20 cellular contexts compared by ENCODE assay signal in the genomic region with DNA sequence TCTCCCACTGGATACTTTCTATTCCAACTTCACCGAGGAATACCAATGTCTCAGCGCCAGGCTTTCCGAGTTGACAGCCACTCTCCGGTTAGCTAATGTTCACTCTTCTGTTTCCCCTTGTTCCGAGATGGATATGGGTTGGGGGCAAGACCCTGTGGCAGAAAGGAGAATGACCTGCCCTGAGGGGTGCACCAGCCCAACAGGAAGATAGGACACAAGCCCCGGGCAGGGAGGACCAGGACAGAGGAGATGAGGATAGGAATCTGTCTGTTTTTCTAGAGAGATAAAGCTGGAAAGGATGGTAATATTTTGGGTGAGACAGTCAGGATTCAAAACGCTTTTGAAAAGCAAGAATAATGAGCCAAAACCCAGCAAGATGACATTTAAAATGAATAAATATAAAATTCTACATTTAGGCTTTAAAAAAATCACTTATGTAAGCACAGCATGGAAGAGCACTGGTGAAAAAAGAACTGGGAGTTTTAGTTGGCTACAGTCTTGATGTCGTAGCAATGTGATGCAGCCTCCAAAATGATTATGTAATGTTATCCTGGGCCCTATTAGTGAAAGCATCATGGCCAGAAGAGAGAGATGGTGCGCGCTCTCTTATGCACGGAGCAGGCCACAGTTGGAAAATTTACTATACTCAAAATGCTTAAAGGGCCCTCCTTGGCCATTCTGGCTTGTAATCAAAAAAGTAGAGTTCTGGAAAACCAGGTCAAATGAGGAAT. TPM values are rescaled to one million over a fixed set of nuclear protein-coding genes. Genes with fewer than 3 reads are reported as not detected.
DNase-seq lines count a peak whose midpoint lies in the region; ATAC-seq, FAIRE-seq and TF ChIP-seq lines count a peak whose summit lies in the region.
"Had no signal": no experiment of that assay in that cellular context is flagged by ENCODE, and none has a peak within 500 bp of the region (broad histone marks: within the 10 kb centered on the region; RNA-seq: fewer than 3 reads in every experiment).

No MANE protein-coding gene starts in this region.

- H3K9me3 Mint-ChIP-seq in CD4-positive, CD25-positive, alpha-beta regulatory T cell: no peaks in the 10 kb centered on the region
- no peaks in the 10 kb centered on the region for H3K9me3 Mint-ChIP-seq in stimulated activated effector memory CD8-positive, alpha-beta T cell treated with anti-CD3 and anti-CD28 coated beads, Interleukin-12 subunit alpha, Interleukin-12 subunit beta, amount 100 ng/mL, for 72 hours
- H3K9me3 Mint-ChIP-seq: activated CD8-positive, alpha-beta T cell treated with anti-CD3 and anti-CD28 coated beads for 36 hours; activated naive CD4-positive, alpha-beta T cell treated with anti-CD3 and anti-CD28 coated beads for 36 hours; stimulated activated naive B cell treated with anti-CD40 and anti-IgM and Interleukin-4, amounts not matched to agents 10 μg/mL and 1 μg/mL and 100 μg/mL, for 72 hours had no signal

- ATAC-seq in CD4-positive, CD25-positive, alpha-beta regulatory T cell (ENCODE audit: low read depth in 2 of 2): no peak
- ATAC-seq in right cardiac atrium: peak; percentile 17 to 45
- ATAC-seq in stimulated activated effector memory CD8-positive, alpha-beta T cell treated with anti-CD3 and anti-CD28 coated beads, Interleukin-12 subunit alpha, Interleukin-12 subunit beta, amount 100 ng/mL, for 72 hours: no peak
- ATAC-seq in HG03139 (IDR thresholded peaks at IDR 0.05; ENCODE audit: unreplicated experiment): no peak

- peaks cover 11% of the 10 kb centered on the region for H3K4me1 ChIP-seq in CD4-positive, CD25-positive, alpha-beta regulatory T cell (ENCODE audit: control insufficient read depth, insufficient read depth, low read length, poor library complexity, severe bottlenecking)
- no peaks in the 10 kb centered on the region for H3K4me1 ChIP-seq in right cardiac atrium (ENCODE audit: control insufficient read depth, insufficient read depth, low read length)

- TF ChIP-seq POLR2A in GM12892 (IDR thresholded peaks at IDR 0.05; ENCODE audit: low read depth, low read length): no peak

- peaks cover 37% of the 10 kb centered on the region for H3K36me3 Mint-ChIP-seq in CD4-positive, CD25-positive, alpha-beta regulatory T cell
- peaks cover 38% of the 10 kb centered on the region for H3K36me3 Mint-ChIP-seq in stimulated activated effector memory CD8-positive, alpha-beta T cell treated with anti-CD3 and anti-CD28 coated beads, Interleukin-12 subunit alpha, Interleukin-12 subunit beta, amount 100 ng/mL, for 72 hours

- 69% methylated on average over 11 of the region's 11 CpGs for WGBS in right cardiac atrium

- H3K27ac Mint-ChIP-seq in CD4-positive, CD25-positive, alpha-beta regulatory T cell: peak overlapping the region in 2 of 3 donors; percentile 52 to 59
- peak overlapping the region; percentile 3 for H3K27ac Mint-ChIP-seq in stimulated activated effector memory CD8-positive, alpha-beta T cell treated with anti-CD3 and anti-CD28 coated beads, Interleukin-12 subunit alpha, Interleukin-12 subunit beta, amount 100 ng/mL, for 72 hours
- H3K27ac Mint-ChIP-seq: activated naive CD4-positive, alpha-beta T cell treated with anti-CD3 and anti-CD28 coated beads for 36 hours; stimulated activated naive B cell treated with anti-CD40 and anti-IgM and Interleukin-4, amounts not matched to agents 10 μg/mL and 1 μg/mL and 100 μg/mL, for 72 hours had no signal

- H3K27ac ChIP-seq in CD4-positive, CD25-positive, alpha-beta regulatory T cell (ENCODE audit: insufficient read depth, low read length, poor library complexity, severe bottlenecking): no peak overlapping the region
- peak overlapping the region; percentile 50 for H3K27ac ChIP-seq in right cardiac atrium (ENCODE audit: low read length)
- H3K27ac ChIP-seq: A549, epithelial cell of prostate, upper lobe of left lung had no signal

- no peak for FAIRE-seq in GM12892 (lab: Jason Lieb, UNC)

- DNase-seq in CD4-positive, CD25-positive, alpha-beta regulatory T cell: no peak
- DNase-seq in cerebellum (ENCODE audit: low spot score): peak; percentile 84
- no peak for DNase-seq in right cardiac atrium
- no peak for DNase-seq in stimulated activated effector memory CD8-positive, alpha-beta T cell treated with anti-CD3 and anti-CD28 coated beads, Interleukin-12 subunit alpha, Interleukin-12 subunit beta, amount 100 ng/mL, for 72 hours (ENCODE audit: low spot score in 2 of 2)
- DNase-seq in GM12892 (ENCODE audit: insufficient read length): no peak
- DNase-seq in hepatic stellate cell (ENCODE audit: low spot score): no peak
- DNase-seq in COLO668 (lab: John Stamatoyannopoulos, UW; ENCODE audit: unreplicated experiment): no peak
- DNase-seq: NCI-H1417 treated with DMSO at 0.1 percent for 48 hours had no signal

- peaks cover 9% of the 10 kb centered on the region for H3K27me3 ChIP-seq in CD4-positive, CD25-positive, alpha-beta regulatory T cell (ENCODE audit: control insufficient read depth, insufficient read depth, low read length)
- no peaks in the 10 kb centered on the region for H3K27me3 ChIP-seq in right cardiac atrium (ENCODE audit: control insufficient read depth, insufficient read depth)

- no peak overlapping the region for H3K4me3 ChIP-seq in CD4-positive, CD25-positive, alpha-beta regulatory T cell (ENCODE audit: low read depth, low read length)
- no peak overlapping the region for H3K4me3 ChIP-seq in right cardiac atrium (ENCODE audit: low read length)
- H3K4me3 ChIP-seq: A549, upper lobe of left lung had no signal

- no peaks in the 10 kb centered on the region for H3K9me3 ChIP-seq in CD4-positive, CD25-positive, alpha-beta regulatory T cell (ENCODE audit: control insufficient read depth in 2 of 2, low read length in 2 of 2)
- no peaks in the 10 kb centered on the region for H3K9me3 ChIP-seq in right cardiac atrium (ENCODE audit: control insufficient read depth, low read length)
- H3K9me3 ChIP-seq: A549, upper lobe of left lung had no signal

- H3K36me3 ChIP-seq in CD4-positive, CD25-positive, alpha-beta regulatory T cell (ENCODE audit: control insufficient read depth, insufficient read depth, low read length): peaks cover 32% of the 10 kb centered on the region

- H3K27me3 Mint-ChIP-seq in CD4-positive, CD25-positive, alpha-beta regulatory T cell: peaks cover 21% of the 10 kb centered on the region

- H3K4me3 Mint-ChIP-seq in CD4-positive, CD25-positive, alpha-beta regulatory T cell: no peak overlapping the region
- no peak overlapping the region for H3K4me3 Mint-ChIP-seq in stimulated activated effector memory CD8-positive, alpha-beta T cell treated with anti-CD3 and anti-CD28 coated beads, Interleukin-12 subunit alpha, Interleukin-12 subunit beta, amount 100 ng/mL, for 72 hours
- H3K4me3 Mint-ChIP-seq: activated CD8-positive, alpha-beta T cell treated with anti-CD3 and anti-CD28 coated beads for 36 hours; activated naive CD4-positive, alpha-beta T cell treated with anti-CD3 and anti-CD28 coated beads for 36 hours; stimulated activated naive B cell treated with anti-CD40 and anti-IgM and Interleukin-4, amounts not matched to agents 10 μg/mL and 1 μg/mL and 100 μg/mL, for 72 hours had no signal

- H3K4me1 Mint-ChIP-seq in CD4-positive, CD25-positive, alpha-beta regulatory T cell: peaks cover 0 to 31% (median 14%) of the 10 kb centered on the region in 4 donors
- peaks cover 20% of the 10 kb centered on the region for H3K4me1 Mint-ChIP-seq in stimulated activated effector memory CD8-positive, alpha-beta T cell treated with anti-CD3 and anti-CD28 coated beads, Interleukin-12 subunit alpha, Interleukin-12 subunit beta, amount 100 ng/mL, for 72 hours

- intact Hi-C loops in right cardiac atrium (cut with DNase I): loop anchor here in 1 of 4 donors (10.0 kb wide), 1 partner anchor 288 kb away; no protein-coding TSS in a partner anchor

RNA-seq across cellular contexts. Expression of gene KCNJ9, which starts 5.0 kb away (rescaled TPM):
- not detected for total RNA-seq in CD4-positive, CD25-positive, alpha-beta regulatory T cell
- under 1 TPM in 2 of 4 donors, not detected in 2; 0.05 to 0.25 TPM for polyA plus RNA-seq in CD4-positive, CD25-positive, alpha-beta regulatory T cell
- total RNA-seq in cerebellum (12.0 TPM), right cardiac atrium (not detected)
- polyA plus RNA-seq in right cardiac atrium: not detected
- polyA plus RNA-seq in GM12892 (2012; ENCODE audit: missing spikeins): not detected
- total RNA-seq: activated CD8-positive, alpha-beta T cell treated with anti-CD3 and anti-CD28 coated beads for 36 hours; activated naive CD4-positive, alpha-beta T cell treated with anti-CD3 and anti-CD28 coated beads for 36 hours; dermis blood vessel endothelial cell; HepG2; liver; SK-MEL-5; T-helper 2 cell treated with Interferon-gamma antibody and Interleukin-4, amounts not matched to agents 100 ng/mL and 5 ng/mL, for 36 hours; upper lobe of left lung had no signal
- polyA plus RNA-seq: A549, HepG2, liver had no signal

RNA-seq across cellular contexts. Expression of gene IGSF8, which starts 12.1 kb away (rescaled TPM):
- total RNA-seq in CD4-positive, CD25-positive, alpha-beta regulatory T cell: 33.9 TPM
- polyA plus RNA-seq in CD4-positive, CD25-positive, alpha-beta regulatory T cell: 10 to 100 TPM; 39.2 to 45.5 (median 43.0) TPM
- total RNA-seq in cerebellum (24.0 TPM), right cardiac atrium (10 to 100 TPM; 18.3 to 24.2 (median 19.8) TPM)
- 18.2 TPM for polyA plus RNA-seq in right cardiac atrium
- 4.2 TPM for polyA plus RNA-seq in GM12892 (2012; ENCODE audit: missing spikeins)

RNA-seq across cellular contexts. Expression of gene KCNJ10, which starts 16.4 kb away (rescaled TPM):
- not detected for total RNA-seq in CD4-positive, CD25-positive, alpha-beta regulatory T cell
- polyA plus RNA-seq in CD4-positive, CD25-positive, alpha-beta regulatory T cell: not detected
- total RNA-seq in cerebellum (3.4 TPM), right cardiac atrium (under 1 TPM; 0.11 to 0.31 (median 0.20) TPM)
- 0.14 TPM for polyA plus RNA-seq in right cardiac atrium
- polyA plus RNA-seq in GM12892 (2012; ENCODE audit: missing spikeins): 0.15 TPM
- total RNA-seq: activated naive CD4-positive, alpha-beta T cell treated with anti-CD3 and anti-CD28 coated beads for 36 hours; dermis blood vessel endothelial cell; T-helper 2 cell treated with Interferon-gamma antibody and Interleukin-4, amounts not matched to agents 100 ng/mL and 5 ng/mL, for 36 hours had no signal

RNA-seq across cellular contexts. Expression of gene ATP1A2, which starts 29.2 kb away (rescaled TPM):
- total RNA-seq in CD4-positive, CD25-positive, alpha-beta regulatory T cell: not detected
- polyA plus RNA-seq in CD4-positive, CD25-positive, alpha-beta regulatory T cell: not detected
- total RNA-seq in cerebellum: 118 TPM
- total RNA-seq in right cardiac atrium: 100 to 1,000 TPM; 150 to 323 (median 257) TPM
- polyA plus RNA-seq in right cardiac atrium: 89.6 TPM
- polyA plus RNA-seq in GM12892 (2012; ENCODE audit: missing spikeins): not detected
- total RNA-seq: activated CD8-positive, alpha-beta T cell treated with anti-CD3 and anti-CD28 coated beads for 36 hours; activated naive CD4-positive, alpha-beta T cell treated with anti-CD3 and anti-CD28 coated beads for 36 hours; dermis blood vessel endothelial cell; HepG2; SK-MEL-5; T-helper 2 cell treated with Interferon-gamma antibody and Interleukin-4, amounts not matched to agents 100 ng/mL and 5 ng/mL, for 36 hours had no signal

RNA-seq across cellular contexts. Expression of gene PIGM, which starts 54.5 kb away (rescaled TPM):
- 3.6 TPM for total RNA-seq in CD4-positive, CD25-positive, alpha-beta regulatory T cell
- 1 to 10 TPM; 4.3 to 5.5 (median 4.7) TPM for polyA plus RNA-seq in CD4-positive, CD25-positive, alpha-beta regulatory T cell
- 8.7 TPM for total RNA-seq in cerebellum
- 1 to 10 TPM; 4.0 to 4.6 (median 4.3) TPM for total RNA-seq in right cardiac atrium
- polyA plus RNA-seq in right cardiac atrium: 2.7 TPM
- 2.4 TPM for polyA plus RNA-seq in GM12892 (2012; ENCODE audit: missing spikeins)

Comparison
In these comparisons a context has a peak if more than half of its experiments do, and no peak if none do; other contexts are left out.
1. ATAC-seq: peak in right cardiac atrium (2 of 2); none in CD4-positive, CD25-positive, alpha-beta regulatory T cell (0 of 2), stimulated activated effector memory CD8-positive, alpha-beta T cell treated with anti-CD3 and anti-CD28 coated beads, Interleukin-12 subunit alpha, Interleukin-12 subunit beta, amount 100 ng/mL, for 72 hours (single experiment) and HG03139 (single experiment).
2. RNA of gene KCNJ9, which starts 5.0 kb away (total RNA-seq): 12.0 TPM in cerebellum (single experiment); not detected in right cardiac atrium and not detected in CD4-positive, CD25-positive, alpha-beta regulatory T cell (single experiment); every median in the first group is over 10 times any median in the second.